In the genomic region with DNA sequence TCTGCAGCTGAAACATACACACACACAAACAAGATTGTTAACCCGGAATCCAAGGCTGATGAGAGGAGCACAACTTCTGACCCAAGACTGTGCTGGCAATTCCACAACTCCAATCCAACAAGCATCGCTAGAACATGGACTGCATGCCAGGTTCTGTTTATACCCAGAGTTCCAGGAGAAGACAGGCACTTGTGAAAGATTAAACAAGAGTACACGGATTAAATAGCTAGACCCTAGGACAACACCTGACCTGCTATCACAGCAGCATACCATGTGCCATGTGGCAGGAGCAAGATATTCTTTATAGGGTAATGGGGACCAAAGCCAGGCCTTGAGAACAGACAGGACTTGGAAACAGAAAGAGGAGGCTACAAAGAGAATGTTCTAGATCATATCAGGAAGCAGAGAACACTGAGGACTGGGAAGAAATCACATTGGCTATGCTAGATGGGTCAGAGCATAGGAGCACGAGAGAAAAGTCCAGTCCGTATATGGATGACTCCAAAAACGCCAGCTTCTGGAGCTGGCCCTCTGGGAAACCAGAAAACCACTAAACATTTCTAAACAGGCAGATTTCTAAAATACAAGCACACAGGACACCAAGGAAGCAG, we compare ENCODE assay signal across 29 cellular contexts.
DNase-seq lines count a peak whose midpoint lies in the region; ATAC-seq, FAIRE-seq and TF ChIP-seq lines count a peak whose summit lies in the region.
"Had no signal": no experiment of that assay in that cellular context is flagged by ENCODE, and none has a peak within 500 bp of the region (broad histone marks: within the 10 kb centered on the region; RNA-seq: fewer than 3 reads in every experiment).

No MANE protein-coding gene starts in this region.

- no peak overlapping the region for H3K4me2 ChIP-seq in GM12878 (ENCODE audit: control insufficient read depth, insufficient read depth)
- H3K4me2 ChIP-seq: BLaER1, hepatocyte had no signal

- TF ChIP-seq RAD21 in GM12878 (IDR thresholded peaks at IDR 0.05; ENCODE audit: insufficient read depth, low read depth, low read length), result no peak

- H3K4me3 Mint-ChIP-seq in stimulated activated naive CD8-positive, alpha-beta T cell treated with anti-CD3 and anti-CD28 coated beads, Interleukin-15, amount 100 ng/mL, for 72 hours, result peak overlapping the region; percentile 1 to 43
- H3K4me3 Mint-ChIP-seq: activated naive CD4-positive, alpha-beta T cell treated with anti-CD3 and anti-CD28 coated beads for 36 hours; IgD-negative memory B cell had no signal

- peaks cover 17% of the 10 kb centered on the region for H3K4me1 Mint-ChIP-seq in stimulated activated naive CD8-positive, alpha-beta T cell treated with anti-CD3 and anti-CD28 coated beads, Interleukin-15, amount 100 ng/mL, for 72 hours

- no peaks in the 10 kb centered on the region for H3K27me3 Mint-ChIP-seq in stimulated activated naive CD8-positive, alpha-beta T cell treated with anti-CD3 and anti-CD28 coated beads, Interleukin-15, amount 100 ng/mL, for 72 hours
- H3K27me3 Mint-ChIP-seq: IgD-negative memory B cell had no signal

- no peak for TF ChIP-seq POLR2A in GM12878 (IDR thresholded peaks at IDR 0.05; ENCODE audit: low read depth, low read length)

- peak in 1 of 2 donors; percentile 2 for ATAC-seq in activated naive CD4-positive, alpha-beta T cell treated with anti-CD3 and anti-CD28 coated beads, Interleukin-2, amount 50 U/mL, for 72 hours
- no peak for ATAC-seq in GM12878
- ATAC-seq in stimulated activated naive CD8-positive, alpha-beta T cell treated with anti-CD3 and anti-CD28 coated beads, Interleukin-15, amount 100 ng/mL, for 72 hours, result no peak
- ATAC-seq in left lung, result no peak
- ATAC-seq: left lobe of liver had no signal

- no peaks in the 10 kb centered on the region for H4K20me1 ChIP-seq in GM12878 (ENCODE audit: control insufficient read depth, insufficient read depth)
- H4K20me1 ChIP-seq: BLaER1 had no signal

- no peaks in the 10 kb centered on the region for H3K79me2 ChIP-seq in GM12878 (ENCODE audit: control insufficient read depth, insufficient read depth, low read length)
- H3K79me2 ChIP-seq: hepatocyte had no signal

- POLR2A ChIA-PET in GM12878 (lab: Charles Lee), result interaction anchor here (0.5 to 0.6 kb wide), 2 partner anchors 157 to 411 kb away, joined by 3 to 5 read pairs; no protein-coding TSS in a partner anchor

- no peak overlapping the region for H3K27ac ChIP-seq in GM12878 (ENCODE audit: control insufficient read depth, insufficient read depth)
- H3K27ac ChIP-seq in left lung, result no peak overlapping the region
- H3K27ac ChIP-seq: BLaER1, esophagus squamous epithelium, gastrocnemius medialis, hepatocyte, Peyer's patch, psoas muscle, SJSA1, transverse colon had no signal

- no peak for FAIRE-seq in GM12878 (lab: Jason Lieb, UNC)
- FAIRE-seq: endometrium had no signal

- TF ChIP-seq CTCF in GM12878 (IDR thresholded peaks at IDR 0.05 in 2 of 3, conservative IDR thresholded peaks at IDR 0.05 in 1 of 3; ENCODE audit: control insufficient read depth in 2 of 3, extremely low read depth in 1 of 3, insufficient read depth in 1 of 3, low read depth in 3 of 3, low read length in 3 of 3) (no peak), left lung (IDR thresholded peaks at IDR 0.05) (no peak)

- H3K27ac Mint-ChIP-seq in activated naive CD4-positive, alpha-beta T cell treated with anti-CD3 and anti-CD28 coated beads, Interleukin-2, amount 50 U/mL, for 72 hours, result peak overlapping the region; percentile 31 to 63
- H3K27ac Mint-ChIP-seq in stimulated activated naive CD8-positive, alpha-beta T cell treated with anti-CD3 and anti-CD28 coated beads, Interleukin-15, amount 100 ng/mL, for 72 hours, result peak overlapping the region in 1 of 2 donors; percentile 2
- H3K27ac Mint-ChIP-seq: IgD-negative memory B cell had no signal

- H3K27me3 ChIP-seq in GM12878 (replicated peaks in 1 of 2; ENCODE audit: control insufficient read depth in 2 of 2, insufficient read depth in 2 of 2, low read length in 1 of 2), result no peaks in the 10 kb centered on the region
- H3K27me3 ChIP-seq in left lung, result no peaks in the 10 kb centered on the region
- H3K27me3 ChIP-seq: BLaER1, esophagus squamous epithelium, gastrocnemius medialis, hepatocyte, Peyer's patch, SJSA1, transverse colon had no signal

- peaks cover 0 to 6% of the 10 kb centered on the region in 2 donors for H3K36me3 Mint-ChIP-seq in activated naive CD4-positive, alpha-beta T cell treated with anti-CD3 and anti-CD28 coated beads, Interleukin-2, amount 50 U/mL, for 72 hours
- H3K36me3 Mint-ChIP-seq: IgD-negative memory B cell had no signal

- SMC1A ChIA-PET in GM12878 (lab: Charles Lee; ENCODE audit: uncharacterized antibody, unreplicated experiment), result interaction anchor here (0.5 to 0.9 kb wide), 2 partner anchors 151 to 412 kb away, joined by 3 read pairs; no protein-coding TSS in a partner anchor

- CTCF ChIA-PET in GM12878 (lab: Yijun Ruan, JAX), result interaction anchor here (0.6 kb wide), 1 partner anchor 784 kb away, joined by 3 read pairs; no protein-coding TSS in a partner anchor

- no peak overlapping the region for H3K4me3 ChIP-seq in GM12878
- H3K4me3 ChIP-seq in left lung, result no peak overlapping the region
- H3K4me3 ChIP-seq: BLaER1, esophagus squamous epithelium, gastrocnemius medialis, hepatocyte, Peyer's patch, psoas muscle, SJSA1, transverse colon had no signal

- H3K36me3 ChIP-seq in GM12878 (ENCODE audit: control insufficient read depth in 2 of 2, insufficient read depth in 2 of 2, low read length in 1 of 2) (no peaks in the 10 kb centered on the region), left lung (no peaks in the 10 kb centered on the region)
- H3K36me3 ChIP-seq: esophagus squamous epithelium, gastrocnemius medialis, Peyer's patch, SJSA1, transverse colon had no signal

- no peak overlapping the region for H3K9ac ChIP-seq in GM12878 (ENCODE audit: control insufficient read depth, insufficient read depth, low read length)
- H3K9ac ChIP-seq: BLaER1 had no signal

- no peak for TF ChIP-seq EP300 in GM12878 (IDR thresholded peaks at IDR 0.05; ENCODE audit: borderline replicate concordance in 1 of 2, control insufficient read depth in 1 of 2, low read depth in 2 of 2, low read length in 2 of 2)

- WGBS in GM12878 (ENCODE audit: insufficient coverage, insufficient replicate concordance, low lambda C conversion rate, missing lambda C conversion rate), result 58% methylated on average over 6 of the region's 6 CpGs

- H3K9me3 ChIP-seq in GM12878 (replicated peaks; ENCODE audit: control insufficient read depth, insufficient read depth, low read length), result no peaks in the 10 kb centered on the region
- H3K9me3 ChIP-seq in left lung, result no peaks in the 10 kb centered on the region
- H3K9me3 ChIP-seq: BLaER1, esophagus squamous epithelium, gastrocnemius medialis, Peyer's patch, psoas muscle, SJSA1, transverse colon had no signal

- H3K9me3 Mint-ChIP-seq in activated naive CD4-positive, alpha-beta T cell treated with anti-CD3 and anti-CD28 coated beads, Interleukin-2, amount 50 U/mL, for 72 hours, result peaks cover 0 to 4% of the 10 kb centered on the region in 2 donors
- H3K9me3 Mint-ChIP-seq in stimulated activated naive CD8-positive, alpha-beta T cell treated with anti-CD3 and anti-CD28 coated beads, Interleukin-15, amount 100 ng/mL, for 72 hours, result no peaks in the 10 kb centered on the region
- H3K9me3 Mint-ChIP-seq: activated naive CD4-positive, alpha-beta T cell treated with anti-CD3 and anti-CD28 coated beads for 36 hours; IgD-negative memory B cell had no signal

- in situ Hi-C loops in GM12878 (cut with MboI), result no loop called here

- RAD21 ChIA-PET in GM12878 (lab: Charles Lee; ENCODE audit: unreplicated experiment), result no interaction called here

- no TSS peak for BruUV-seq in GM12878 (replicated peaks; lab: Mats Ljungman, UMichigan)

- peak overlapping the region; percentile 52; the same call in 1 of the 2 replicates for H2AFZ ChIP-seq in GM12878 (ENCODE audit: control insufficient read depth, low read depth, low read length)
- H2AFZ ChIP-seq: hepatocyte had no signal

- DNase-seq in activated naive CD4-positive, alpha-beta T cell treated with anti-CD3 and anti-CD28 coated beads, Interleukin-2, amount 50 U/mL, for 72 hours (ENCODE audit: low spot score in 2 of 2), result no peak
- DNase-seq in activated naive CD4-positive, alpha-beta T cell treated with anti-CD3 and anti-CD28 coated beads, Interleukin-2, amount 50 U/mL, for 16 hours, result no peak
- DNase-seq in RPMI7951 (ENCODE audit: low read depth) (peak; percentile 34), GM12878 (ENCODE audit: low read depth, low spot score) (no peak), left lung (no peak), pons (ENCODE audit: low spot score) (no peak)
- no peak for DNase-seq in stimulated activated naive CD8-positive, alpha-beta T cell treated with anti-CD3 and anti-CD28 coated beads, Interleukin-15, amount 100 ng/mL, for 72 hours
- DNase-seq: activated CD4-positive, CD25-positive, alpha-beta regulatory T cell; activated CD8-positive, alpha-beta memory T cell treated with anti-CD3 and anti-CD28 coated beads for 24 hours; activated T-cell treated with anti-CD3 and anti-CD28 coated beads, Interleukin-2, amount 50 U/mL, for 1 hour; cerebellar nuclear complex; COR-L47; DMS53; esophagus squamous epithelium; gastrocnemius medialis; H7; NCI-H1105; NCI-H2029; NCI-H526; Peyer's patch; transverse colon had no signal

- H3K4me1 ChIP-seq in GM12878 (ENCODE audit: control insufficient read depth, insufficient read depth, low read length), result no peaks in the 10 kb centered on the region
- no peaks in the 10 kb centered on the region for H3K4me1 ChIP-seq in left lung
- H3K4me1 ChIP-seq: gastrocnemius medialis, Peyer's patch, psoas muscle had no signal

- intact Hi-C loops in GM12878 (cut with micrococcal nuclease; ENCODE audit: unreplicated experiment) (no loop called here), left lung (cut with DNase I) (loop anchor here in 1 of 2 donors (10.0 kb wide), 1 partner anchor 103 kb away; a partner anchor contains a TSS)

TF ChIP-seq in GM12878, 131 proteins besides CTCF, POLR2A, EP300 and RAD21 (continues in another document):
- TF ChIP-seq MYC (IDR thresholded peaks at IDR 0.05; ENCODE audit: insufficient read depth, insufficient read length, insufficient replicate concordance, low read length, severe bottlenecking) (no peak), MEF2A (IDR thresholded peaks at IDR 0.05; ENCODE audit: insufficient read depth, low read depth, low read length) (no peak)
- TF ChIP-seq, protein P1, sequence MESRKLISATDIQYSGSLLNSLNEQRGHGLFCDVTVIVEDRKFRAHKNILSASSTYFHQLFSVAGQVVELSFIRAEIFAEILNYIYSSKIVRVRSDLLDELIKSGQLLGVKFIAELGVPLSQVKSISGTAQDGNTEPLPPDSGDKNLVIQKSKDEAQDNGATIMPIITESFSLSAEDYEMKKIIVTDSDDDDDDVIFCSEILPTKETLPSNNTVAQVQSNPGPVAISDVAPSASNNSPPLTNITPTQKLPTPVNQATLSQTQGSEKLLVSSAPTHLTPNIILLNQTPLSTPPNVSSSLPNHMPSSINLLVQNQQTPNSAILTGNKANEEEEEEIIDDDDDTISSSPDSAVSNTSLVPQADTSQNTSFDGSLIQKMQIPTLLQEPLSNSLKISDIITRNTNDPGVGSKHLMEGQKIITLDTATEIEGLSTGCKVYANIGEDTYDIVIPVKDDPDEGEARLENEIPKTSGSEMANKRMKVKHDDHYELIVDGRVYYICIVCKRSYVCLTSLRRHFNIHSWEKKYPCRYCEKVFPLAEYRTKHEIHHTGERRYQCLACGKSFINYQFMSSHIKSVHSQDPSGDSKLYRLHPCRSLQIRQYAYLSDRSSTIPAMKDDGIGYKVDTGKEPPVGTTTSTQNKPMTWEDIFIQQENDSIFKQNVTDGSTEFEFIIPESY (IDR thresholded peaks at IDR 0.05), result no peak
